Comparison of ENCODE assay signal across 11 cellular contexts in genomic region chr9:72579190-72579589, GRCh38. TPM values are rescaled to one million over a fixed set of nuclear protein-coding genes. Genes with fewer than 3 reads are reported as not detected.
DNase-seq lines count a peak whose midpoint lies in the region; ATAC-seq and TF ChIP-seq lines count a peak whose summit lies in the region.
"Had no signal": no experiment of that assay in that cellular context is flagged by ENCODE, and none has a peak within 500 bp of the region (broad histone marks: within the 10 kb centered on the region; RNA-seq: fewer than 3 reads in every experiment).

No MANE protein-coding gene starts in this region.

- H3K27me3 ChIP-seq in SJCRH30 = no peaks in the 10 kb centered on the region

- no peak for ATAC-seq in GM21423 (IDR thresholded peaks at IDR 0.05; ENCODE audit: unreplicated experiment)
- no peak for ATAC-seq in GM18517 (IDR thresholded peaks at IDR 0.05; ENCODE audit: unreplicated experiment)

- no peaks in the 10 kb centered on the region for H3K27me3 Mint-ChIP-seq in osteocyte (ENCODE audit: unreplicated experiment)

- H3K36me3 Mint-ChIP-seq in osteocyte (ENCODE audit: unreplicated experiment) = no peaks in the 10 kb centered on the region

- H3K4me1 ChIP-seq in SJCRH30 = no peaks in the 10 kb centered on the region; the same call in 1 of the 2 replicates

- H3K4me1 Mint-ChIP-seq in osteocyte (ENCODE audit: unreplicated experiment) = peaks cover 75% of the 10 kb centered on the region

- no peaks in the 10 kb centered on the region for H3K36me3 ChIP-seq in SJCRH30

- no peak overlapping the region for H3K27ac ChIP-seq in SJCRH30

- no peak overlapping the region for H3K4me3 ChIP-seq in SJCRH30

- no peak overlapping the region for H3K4me3 Mint-ChIP-seq in osteocyte (ENCODE audit: unreplicated experiment)
- H3K4me3 Mint-ChIP-seq: CD8-positive, alpha-beta memory T cell; nephron progenitor cell had no signal

- no peak for TF ChIP-seq CTCF in osteocyte (IDR thresholded peaks at IDR 0.05)

- H3K27ac Mint-ChIP-seq in osteocyte (ENCODE audit: unreplicated experiment) = peak overlapping the region; percentile 38
- H3K27ac Mint-ChIP-seq: CD8-positive, alpha-beta memory T cell; nephron progenitor cell had no signal

- peak; percentile 77 for DNase-seq in EH (ENCODE audit: low read depth)
- DNase-seq in SJCRH30 = peak; percentile 36 to 70
- peak; percentile 37 for DNase-seq in fibroblast of gingiva (ENCODE audit: low read depth)
- DNase-seq in osteocyte (ENCODE audit: extremely low spot score, unreplicated experiment) = no peak
- no peak for DNase-seq in stimulated activated CD8-positive, alpha-beta memory T cell treated with anti-CD3 and anti-CD28 coated beads, Interleukin-4, amount 100 ng/mL, for 48 hours
- no peak for DNase-seq in NCI-H510A (lab: John Stamatoyannopoulos, UW)
- DNase-seq: activated CD8-positive, alpha-beta memory T cell treated with anti-CD3 and anti-CD28 coated beads for 24 hours; CD8-positive, alpha-beta memory T cell; nephron progenitor cell had no signal

- no peaks in the 10 kb centered on the region for H3K9me3 Mint-ChIP-seq in osteocyte (ENCODE audit: unreplicated experiment)
- H3K9me3 Mint-ChIP-seq: CD8-positive, alpha-beta memory T cell had no signal

- H3K9me3 ChIP-seq in SJCRH30 (replicated peaks) = no peaks in the 10 kb centered on the region

RNA-seq across cellular contexts. Expression of gene TMC1, which starts 57.8 kb away (rescaled TPM):
- total RNA-seq in SJCRH30 (2014; rRNA removed; shearing (Covaris generic)) = not detected in 2 replicates
- not detected in 2 replicates for total RNA-seq in osteocyte
- total RNA-seq: CD8-positive, alpha-beta memory T cell had no signal

Comparison
In these comparisons a context has a peak if more than half of its experiments do, and no peak if none do; other contexts are left out.
1. DNase-seq: peak in EH (single experiment), SJCRH30 (2 of 2) and fibroblast of gingiva (single experiment); none in osteocyte (single experiment), stimulated activated CD8-positive, alpha-beta memory T cell treated with anti-CD3 and anti-CD28 coated beads, Interleukin-4, amount 100 ng/mL, for 48 hours (single experiment) and NCI-H510A (single experiment).